In genomic region chr17:5584383-5584951, GRCh38 we compare ENCODE assay signal across 2 cellular contexts.
TF ChIP-seq lines count a peak whose summit lies in the region.

NLRP1 (minus strand) TSS chr17:5584509; CDS start chr17:5583957, 552 bp downstream.

TF ChIP-seq in GM23338, 12 proteins besides CTCF, POLR2A, EP300 and RAD21 (continued from another document):
- TF ChIP-seq ZNF462 (CRISPR knock-in tag; IDR thresholded peaks at IDR 0.05) (no peak), REST (IDR thresholded peaks at IDR 0.05; ENCODE audit: unreplicated experiment) (no peak), NANOG (IDR thresholded peaks at IDR 0.05; ENCODE audit: borderline replicate concordance) (no peak), ZNF331 (CRISPR knock-in tag; IDR thresholded peaks at IDR 0.05; ENCODE audit: low read depth) (no peak), EZH2 (IDR thresholded peaks at IDR 0.05; ENCODE audit: low read depth, unreplicated experiment) (no peak), POLR2AphosphoS5 (IDR thresholded peaks at IDR 0.05; ENCODE audit: low read depth) (no peak), ZNF114 (CRISPR knock-in tag; IDR thresholded peaks at IDR 0.05) (no peak)

TF ChIP-seq in HepG2, 621 proteins besides CTCF, POLR2A, EP300 and RAD21 (continued from another document):
- TF ChIP-seq ZBED4 (CRISPR knock-in tag; IDR thresholded peaks at IDR 0.05; ENCODE audit: borderline replicate concordance) = no peak
- TF ChIP-seq ZNF841 (CRISPR knock-in tag; IDR thresholded peaks at IDR 0.05; ENCODE audit: borderline replicate concordance) = no peak
- TF ChIP-seq SCMH1 (CRISPR knock-in tag; IDR thresholded peaks at IDR 0.05; ENCODE audit: borderline replicate concordance) = no peak
- TF ChIP-seq HCFC1 (IDR thresholded peaks at IDR 0.05; ENCODE audit: low read depth, low read length) = no peak
- no peak for TF ChIP-seq SMAD1 (CRISPR knock-in tag; IDR thresholded peaks at IDR 0.05; ENCODE audit: borderline replicate concordance, low read depth)
- TF ChIP-seq AHR (CRISPR knock-in tag; IDR thresholded peaks at IDR 0.05) = no peak
- no peak for TF ChIP-seq ZNF329 (CRISPR knock-in tag; IDR thresholded peaks at IDR 0.05; ENCODE audit: low read depth)
- no peak for TF ChIP-seq HMGXB4 (CRISPR knock-in tag; IDR thresholded peaks at IDR 0.05; ENCODE audit: borderline replicate concordance in 1 of 2, low read depth in 1 of 2)
- TF ChIP-seq ZZZ3 (CRISPR knock-in tag; IDR thresholded peaks at IDR 0.05; ENCODE audit: borderline replicate concordance) = no peak
- TF ChIP-seq SOX5 (CRISPR knock-in tag; IDR thresholded peaks at IDR 0.05; ENCODE audit: borderline replicate concordance) = no peak
- no peak for TF ChIP-seq SRSF1 (optimal IDR thresholded peaks at IDR 0.05; ENCODE audit: low read depth, low read length)
- TF ChIP-seq ZNF260 (CRISPR knock-in tag; IDR thresholded peaks at IDR 0.05; ENCODE audit: borderline replicate concordance, low read depth) = no peak
TF ChIP-seq in HepG2: peak in this region for 0.
